3 cellular contexts compared by ENCODE assay signal in the genomic region with DNA sequence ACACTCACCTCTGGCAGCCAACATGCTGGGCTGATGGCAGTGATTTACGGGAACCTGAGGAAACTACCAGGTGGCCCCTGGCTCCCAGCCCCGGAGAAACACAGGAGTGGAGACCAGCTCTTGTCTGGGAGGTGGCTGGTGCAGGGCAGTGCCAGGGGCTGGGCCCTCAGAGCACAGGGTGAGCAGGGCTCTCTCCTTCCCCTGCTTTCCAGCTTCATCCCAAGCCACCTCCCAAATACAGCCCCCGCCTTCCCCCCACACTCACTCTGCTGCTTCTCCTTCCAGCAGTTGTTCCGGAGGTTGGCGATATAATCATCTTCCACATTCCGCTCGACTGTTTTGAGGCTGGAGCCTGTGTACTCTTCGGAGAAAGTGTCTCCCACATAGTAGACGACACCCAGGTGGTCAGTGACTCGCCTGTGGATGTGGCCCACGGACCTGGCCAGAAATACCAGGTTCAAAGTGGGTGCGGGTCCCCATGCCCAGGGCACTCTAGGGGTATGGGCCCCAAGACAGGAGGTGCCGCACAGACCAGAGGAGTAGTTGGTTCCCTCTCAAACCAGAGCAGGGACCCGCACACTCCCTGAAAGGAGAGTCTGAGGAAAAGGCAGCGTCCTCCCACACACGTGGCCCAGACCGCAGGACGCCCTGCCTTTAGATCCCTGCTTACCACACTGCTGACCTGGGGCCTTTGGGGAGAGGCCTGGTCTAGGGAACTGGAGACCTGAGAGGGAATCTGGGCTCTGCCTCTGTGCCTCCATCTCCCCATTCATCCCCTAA.
TF ChIP-seq lines count a peak whose summit lies in the region.

No MANE protein-coding gene starts in this region.

TF ChIP-seq in GM12878, 131 proteins besides CTCF, POLR2A, EP300 and RAD21 (continued from another document and continues in another):
- TF ChIP-seq RFX5 (IDR thresholded peaks at IDR 0.05; ENCODE audit: low read depth, low read length) = no peak
- TF ChIP-seq CEBPZ (IDR thresholded peaks at IDR 0.05; ENCODE audit: low read depth, low read length) = no peak
- no peak for TF ChIP-seq KDM1A (IDR thresholded peaks at IDR 0.05; ENCODE audit: borderline replicate concordance)
- no peak for TF ChIP-seq ZNF592 (IDR thresholded peaks at IDR 0.05)
- no peak for TF ChIP-seq POU2F2 (IDR thresholded peaks at IDR 0.05; ENCODE audit: borderline replicate concordance, low read depth, low read length)
- TF ChIP-seq ETV6 (conservative IDR thresholded peaks at IDR 0.05 in 1 of 2, IDR thresholded peaks at IDR 0.05 in 1 of 2; ENCODE audit: borderline replicate concordance in 1 of 2, low read depth in 1 of 2) = no peak
- TF ChIP-seq SUPT20H (IDR thresholded peaks at IDR 0.05; ENCODE audit: borderline replicate concordance, control insufficient read depth, low read depth, low read length) = no peak
- TF ChIP-seq HCFC1 (IDR thresholded peaks at IDR 0.05; ENCODE audit: low read length) = no peak

TF ChIP-seq in liver, 16 proteins besides CTCF, POLR2A, EP300 and RAD21 (continued from another document):
- TF ChIP-seq EGR1 (IDR thresholded peaks at IDR 0.05; ENCODE audit: low read depth in 2 of 2) = no peak
- TF ChIP-seq HNF4A (conservative IDR thresholded peaks at IDR 0.05) = no peak
- TF ChIP-seq, protein P1, sequence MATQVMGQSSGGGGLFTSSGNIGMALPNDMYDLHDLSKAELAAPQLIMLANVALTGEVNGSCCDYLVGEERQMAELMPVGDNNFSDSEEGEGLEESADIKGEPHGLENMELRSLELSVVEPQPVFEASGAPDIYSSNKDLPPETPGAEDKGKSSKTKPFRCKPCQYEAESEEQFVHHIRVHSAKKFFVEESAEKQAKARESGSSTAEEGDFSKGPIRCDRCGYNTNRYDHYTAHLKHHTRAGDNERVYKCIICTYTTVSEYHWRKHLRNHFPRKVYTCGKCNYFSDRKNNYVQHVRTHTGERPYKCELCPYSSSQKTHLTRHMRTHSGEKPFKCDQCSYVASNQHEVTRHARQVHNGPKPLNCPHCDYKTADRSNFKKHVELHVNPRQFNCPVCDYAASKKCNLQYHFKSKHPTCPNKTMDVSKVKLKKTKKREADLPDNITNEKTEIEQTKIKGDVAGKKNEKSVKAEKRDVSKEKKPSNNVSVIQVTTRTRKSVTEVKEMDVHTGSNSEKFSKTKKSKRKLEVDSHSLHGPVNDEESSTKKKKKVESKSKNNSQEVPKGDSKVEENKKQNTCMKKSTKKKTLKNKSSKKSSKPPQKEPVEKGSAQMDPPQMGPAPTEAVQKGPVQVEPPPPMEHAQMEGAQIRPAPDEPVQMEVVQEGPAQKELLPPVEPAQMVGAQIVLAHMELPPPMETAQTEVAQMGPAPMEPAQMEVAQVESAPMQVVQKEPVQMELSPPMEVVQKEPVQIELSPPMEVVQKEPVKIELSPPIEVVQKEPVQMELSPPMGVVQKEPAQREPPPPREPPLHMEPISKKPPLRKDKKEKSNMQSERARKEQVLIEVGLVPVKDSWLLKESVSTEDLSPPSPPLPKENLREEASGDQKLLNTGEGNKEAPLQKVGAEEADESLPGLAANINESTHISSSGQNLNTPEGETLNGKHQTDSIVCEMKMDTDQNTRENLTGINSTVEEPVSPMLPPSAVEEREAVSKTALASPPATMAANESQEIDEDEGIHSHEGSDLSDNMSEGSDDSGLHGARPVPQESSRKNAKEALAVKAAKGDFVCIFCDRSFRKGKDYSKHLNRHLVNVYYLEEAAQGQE (IDR thresholded peaks at IDR 0.05) = no peak
- no peak for TF ChIP-seq GABPA (IDR thresholded peaks at IDR 0.05 in 1 of 2, conservative IDR thresholded peaks at IDR 0.05 in 1 of 2)

TF ChIP-seq in GM23338, 12 proteins besides CTCF, POLR2A, EP300 and RAD21 (continued from another document):
- no peak for TF ChIP-seq EZH2 (IDR thresholded peaks at IDR 0.05; ENCODE audit: low read depth, unreplicated experiment)
- no peak for TF ChIP-seq ZNF462 (CRISPR knock-in tag; IDR thresholded peaks at IDR 0.05)
- TF ChIP-seq, protein P1 (IDR thresholded peaks at IDR 0.05; ENCODE audit: unreplicated experiment) = no peak
- TF ChIP-seq ZNF114 (CRISPR knock-in tag; IDR thresholded peaks at IDR 0.05) = no peak
- TF ChIP-seq STAT1 (IDR thresholded peaks at IDR 0.05; ENCODE audit: unreplicated experiment) = no peak
- no peak for TF ChIP-seq POLR2AphosphoS5 (IDR thresholded peaks at IDR 0.05; ENCODE audit: low read depth)
- TF ChIP-seq CREB1 (CRISPR knock-in tag; IDR thresholded peaks at IDR 0.05; ENCODE audit: low read depth) = no peak
- no peak for TF ChIP-seq NANOG (IDR thresholded peaks at IDR 0.05; ENCODE audit: borderline replicate concordance)
- TF ChIP-seq, protein P2, sequence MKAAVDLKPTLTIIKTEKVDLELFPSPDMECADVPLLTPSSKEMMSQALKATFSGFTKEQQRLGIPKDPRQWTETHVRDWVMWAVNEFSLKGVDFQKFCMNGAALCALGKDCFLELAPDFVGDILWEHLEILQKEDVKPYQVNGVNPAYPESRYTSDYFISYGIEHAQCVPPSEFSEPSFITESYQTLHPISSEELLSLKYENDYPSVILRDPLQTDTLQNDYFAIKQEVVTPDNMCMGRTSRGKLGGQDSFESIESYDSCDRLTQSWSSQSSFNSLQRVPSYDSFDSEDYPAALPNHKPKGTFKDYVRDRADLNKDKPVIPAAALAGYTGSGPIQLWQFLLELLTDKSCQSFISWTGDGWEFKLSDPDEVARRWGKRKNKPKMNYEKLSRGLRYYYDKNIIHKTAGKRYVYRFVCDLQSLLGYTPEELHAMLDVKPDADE (IDR thresholded peaks at IDR 0.05) = no peak
- TF ChIP-seq EZH2phosphoT487 (IDR thresholded peaks at IDR 0.05; ENCODE audit: unreplicated experiment) = no peak
- TF ChIP-seq JUNB (IDR thresholded peaks at IDR 0.05; ENCODE audit: unreplicated experiment) = no peak
